In the genomic region with DNA sequence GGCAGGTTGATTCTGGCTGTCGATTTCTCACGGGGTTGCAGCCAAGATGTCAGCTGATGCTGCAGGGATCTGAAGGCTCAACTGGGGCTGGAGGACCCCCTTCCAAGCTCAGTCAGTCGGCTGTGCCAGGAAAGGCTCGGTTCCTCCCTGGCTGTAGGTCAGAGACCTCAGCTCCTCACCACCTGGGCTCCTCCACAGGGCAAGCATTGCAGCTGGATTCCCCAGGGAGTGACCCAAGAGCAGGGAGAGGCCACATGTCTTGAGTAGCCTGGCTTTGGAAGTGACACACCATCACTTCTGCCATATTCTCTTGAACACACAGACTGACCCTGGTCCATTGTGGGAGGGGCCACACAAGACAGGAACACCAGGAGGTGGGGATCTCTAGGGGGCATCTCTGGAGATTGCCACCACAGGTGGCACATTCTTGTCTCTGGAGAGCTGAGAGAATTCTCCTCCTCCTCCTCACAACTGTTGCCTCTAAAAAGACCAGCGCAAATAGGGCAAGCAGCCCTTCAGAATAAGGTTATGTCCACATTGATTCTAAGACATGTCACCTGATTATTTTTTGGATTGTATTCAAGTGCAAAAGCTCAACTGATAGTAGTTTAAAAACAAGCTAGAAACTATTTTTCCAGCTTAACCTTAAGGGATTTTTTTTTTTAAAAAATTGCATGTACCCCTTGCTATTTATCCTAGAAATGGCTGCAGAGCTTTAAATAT, we compare ENCODE assay signal across 18 cellular contexts.
DNase-seq lines count a peak whose midpoint lies in the region; ATAC-seq, FAIRE-seq and TF ChIP-seq lines count a peak whose summit lies in the region.
"Had no signal": no experiment of that assay in that cellular context is flagged by ENCODE, and none has a peak within 500 bp of the region (broad histone marks: within the 10 kb centered on the region; RNA-seq: fewer than 3 reads in every experiment).

No MANE protein-coding gene starts in this region.

- H3K79me2 ChIP-seq in H1 (ENCODE audit: control insufficient read depth in 1 of 2, insufficient read depth in 2 of 2, low read length in 2 of 2): no peaks in the 10 kb centered on the region

- H3K4me2 ChIP-seq in H1 (ENCODE audit: insufficient read depth in 1 of 2, low read depth in 2 of 2, low read length in 2 of 2) (no peak overlapping the region), neuronal stem cell (ENCODE audit: insufficient read depth, low read length, poor library complexity, severe bottlenecking) (no peak overlapping the region)

- H2BK20ac ChIP-seq in H1 (ENCODE audit: low read length): no peak overlapping the region

- H3K23me2 ChIP-seq in H1 (ENCODE audit: low read depth, low read length): no peaks in the 10 kb centered on the region

- no peaks in the 10 kb centered on the region for H4K20me1 ChIP-seq in H1 (replicated peaks in 1 of 2; ENCODE audit: control insufficient read depth in 1 of 2, insufficient read depth in 2 of 2, low read length in 2 of 2)

- no peak for TF ChIP-seq RAD21 in H1 (IDR thresholded peaks at IDR 0.05 in 1 of 2, conservative IDR thresholded peaks at IDR 0.05 in 1 of 2; ENCODE audit: low read depth in 2 of 2, low read length in 2 of 2)

- H2BK120ac ChIP-seq in H1 (replicated peaks; ENCODE audit: low read depth, low read length): no peak overlapping the region
- H2BK120ac ChIP-seq in neuronal stem cell (ENCODE audit: low read depth, low read length): no peak overlapping the region

- H4K91ac ChIP-seq in H1 (replicated peaks; ENCODE audit: insufficient read length, low read length): no peak overlapping the region
- H4K91ac ChIP-seq in neuronal stem cell (ENCODE audit: low read depth, low read length, poor library complexity): no peak overlapping the region

- TF ChIP-seq CTCF in NB4 (IDR thresholded peaks at IDR 0.05; ENCODE audit: low read depth, low read length) (no peak), H1 (IDR thresholded peaks at IDR 0.05; ENCODE audit: control extremely low read depth in 1 of 3, insufficient read depth in 1 of 3, low read depth in 1 of 3, low read length in 3 of 3) (no peak)

- no peak overlapping the region for H2BK15ac ChIP-seq in H1 (ENCODE audit: low read length)
- H2BK15ac ChIP-seq in neuronal stem cell (ENCODE audit: low read length): no peak overlapping the region

- no peaks in the 10 kb centered on the region for H3K4me1 ChIP-seq in H1 (replicated peaks in 1 of 4; ENCODE audit: control insufficient read depth in 3 of 4, insufficient read depth in 4 of 4, low read length in 3 of 4)
- peaks cover 0 to 5% of the 10 kb centered on the region in 2 donors for H3K4me1 ChIP-seq in neuronal stem cell (ENCODE audit: control insufficient read depth in 2 of 2, insufficient read depth in 1 of 2, low read depth in 1 of 2, low read length in 2 of 2)

- H2AFZ ChIP-seq in H1 (ENCODE audit: low read length) (no peak overlapping the region), neuronal stem cell (ENCODE audit: low read length) (no peak overlapping the region)

- 94% methylated on average over 5 of the region's 5 CpGs; no CpG with 5 or more reads in 1 of the 2 experiments for WGBS in H1 (ENCODE audit: extremely low coverage in 1 of 2, insufficient coverage in 1 of 2, insufficient read length in 1 of 2, insufficient replicate concordance in 2 of 2, low coverage in 1 of 2, low lambda C conversion rate in 2 of 2, missing lambda C conversion rate in 1 of 2), 2 experiments
- no CpG with 5 or more reads among the region's 5 CpGs for WGBS in neuronal stem cell (ENCODE audit: extremely low coverage in 2 of 2, insufficient read length in 2 of 2, insufficient replicate concordance in 1 of 2), 2 donors

- no peak overlapping the region for H2BK5ac ChIP-seq in H1 (ENCODE audit: low read depth, low read length)
- H2BK5ac ChIP-seq in neuronal stem cell (ENCODE audit: low read length): no peak overlapping the region

- FAIRE-seq in H1 (lab: Jason Lieb, UNC): no peak

- H3K4ac ChIP-seq in H1 (replicated peaks; ENCODE audit: insufficient read length, low read depth, low read length) (no peak overlapping the region), neuronal stem cell (ENCODE audit: low read length) (no peak overlapping the region)

- ATAC-seq in HG02970 (IDR thresholded peaks at IDR 0.05; ENCODE audit: low FRiP score, unreplicated experiment): no peak

- no peak overlapping the region for H3K23ac ChIP-seq in H1 (ENCODE audit: insufficient read length)
- peak overlapping the region; percentile 25 for H3K23ac ChIP-seq in neuronal stem cell (ENCODE audit: low read depth, low read length, poor library complexity)

- CTCF ChIA-PET in H1 (lab: Charles Lee; ENCODE audit: partially characterized antibody): interaction anchor here (0.7 to 1.5 kb wide), 8 partner anchors 8 to 313 kb away, joined by 3 to 5 read pairs (median 4); no protein-coding TSS in a partner anchor

- H3K18ac ChIP-seq in H1 (ENCODE audit: extremely low read depth, low read length): no peak overlapping the region
- peak overlapping the region; percentile 15 for H3K18ac ChIP-seq in neuronal stem cell (ENCODE audit: low read length)

- H3K27ac ChIP-seq in H1 (ENCODE audit: low read depth, low read length) (no peak overlapping the region), neuronal stem cell (replicated peaks; ENCODE audit: low read length) (no peak overlapping the region)

- H2BK12ac ChIP-seq in H1 (ENCODE audit: low read depth, low read length) (no peak overlapping the region), neuronal stem cell (ENCODE audit: low read length) (no peak overlapping the region)

- no peak overlapping the region for H4K8ac ChIP-seq in H1 (ENCODE audit: extremely low read depth, insufficient read depth, low read length)
- no peak overlapping the region for H4K8ac ChIP-seq in neuronal stem cell (ENCODE audit: low read depth, low read length)

- peak; percentile 21 for DNase-seq in activated CD8-positive, alpha-beta memory T cell treated with anti-CD3 and anti-CD28 coated beads for 24 hours
- no peak for DNase-seq in activated CD8-positive, alpha-beta memory T cell treated with anti-CD3 and anti-CD28 coated beads, Interleukin-2, amount 50 U/mL, for 4 hours
- DNase-seq in NB4 (ENCODE audit: low read depth) (peak; percentile 28), H1 (ENCODE audit: low read depth in 1 of 2, low spot score in 2 of 2) (no peak), neuronal stem cell (ENCODE audit: low spot score) (no peak), NCI-H82 treated with DMSO at 0.1 percent for 48 hours (lab: John Stamatoyannopoulos, UW; ENCODE audit: unreplicated experiment) (no peak), cerebellum (ENCODE audit: low spot score) (no peak)
- DNase-seq: 8988T; C1 segment of cervical spinal cord; CD4-positive, CD25-positive, alpha-beta regulatory T cell; CD8-positive, alpha-beta memory T cell; COR-L47; DMS153; DMS79 treated with DMSO at 0.1 percent for 48 hours; GF-D8; GOT3; H9 had no signal

- H3K79me1 ChIP-seq in H1 (ENCODE audit: low read depth, low read length) (no peaks in the 10 kb centered on the region), neuronal stem cell (ENCODE audit: low read depth, low read length) (no peaks in the 10 kb centered on the region)

- H3K36me3 ChIP-seq in H1 (ENCODE audit: control insufficient read depth in 2 of 4, insufficient read depth in 4 of 4, low read length in 3 of 4) (no peaks in the 10 kb centered on the region), neuronal stem cell (replicated peaks in 1 of 2; ENCODE audit: control insufficient read depth in 2 of 2, insufficient read depth in 2 of 2, low read length in 2 of 2) (no peaks in the 10 kb centered on the region)

- no peak for TF ChIP-seq EP300 in H1 (IDR thresholded peaks at IDR 0.05; ENCODE audit: borderline replicate concordance in 1 of 2, low read depth in 2 of 2, low read length in 2 of 2)

- H3K14ac ChIP-seq in H1 (ENCODE audit: insufficient read length): no peak overlapping the region
- H3K14ac ChIP-seq in neuronal stem cell (ENCODE audit: low read length): no peak overlapping the region

- H3K9ac ChIP-seq in H1 (replicated peaks in 1 of 4; ENCODE audit: extremely low read depth in 1 of 4, low read depth in 3 of 4, low read length in 3 of 4) (no peak overlapping the region), neuronal stem cell (ENCODE audit: low read depth, low read length, poor library complexity) (no peak overlapping the region)

- H3K4me3 ChIP-seq in NB4 (ENCODE audit: low read depth, low read length) (no peak overlapping the region), H1 (ENCODE audit: extremely low read depth in 1 of 4, insufficient read depth in 2 of 4, low read depth in 3 of 4, low read length in 4 of 4) (no peak overlapping the region), neuronal stem cell (ENCODE audit: low read length in 2 of 2) (no peak overlapping the region)

- POLR2A ChIA-PET in H1 (lab: Charles Lee; ENCODE audit: partially characterized antibody): no interaction called here

- no peak overlapping the region for H3K56ac ChIP-seq in H1 (replicated peaks; ENCODE audit: insufficient read length, low read depth, low read length)

- H2AK5ac ChIP-seq in H1 (ENCODE audit: low read depth, low read length): 0 out of 2 replicates have a peak overlapping the region, but pooled peaks have one; percentile 75
- no peak overlapping the region for H2AK5ac ChIP-seq in neuronal stem cell (ENCODE audit: low read depth, low read length)

- H3K27me3 ChIP-seq in H1 (replicated peaks in 1 of 4; ENCODE audit: control insufficient read depth in 3 of 4, extremely low read depth in 1 of 4, insufficient read depth in 3 of 4, low read length in 3 of 4) (no peaks in the 10 kb centered on the region; a peak in 1 of 7 replicates), neuronal stem cell (ENCODE audit: control insufficient read depth in 3 of 3, insufficient read depth in 3 of 3, low read depth in 1 of 3, low read length in 3 of 3) (no peaks in the 10 kb centered on the region)

- H4K5ac ChIP-seq in H1 (ENCODE audit: insufficient read length, low read depth, low read length): no peak overlapping the region

- H3K9me3 ChIP-seq in H1 (ENCODE audit: insufficient read depth in 2 of 2, low read depth in 1 of 2, low read length in 1 of 2) (no peaks in the 10 kb centered on the region), neuronal stem cell (replicated peaks in 1 of 2; ENCODE audit: control insufficient read depth in 2 of 2, insufficient read depth in 1 of 2, low read depth in 1 of 2, low read length in 2 of 2) (no peaks in the 10 kb centered on the region)

- TF ChIP-seq POLR2A in NB4 (IDR thresholded peaks at IDR 0.05; ENCODE audit: extremely low read depth, insufficient read length): no peak
- no peak for TF ChIP-seq POLR2A in H1 (IDR thresholded peaks at IDR 0.05; ENCODE audit: control extremely low read depth in 1 of 2, low read depth in 2 of 2, low read length in 2 of 2)

TF ChIP-seq in H1, 55 proteins besides CTCF, POLR2A, EP300 and RAD21:
- TF ChIP-seq YY1 (IDR thresholded peaks at IDR 0.05; ENCODE audit: low read depth, low read length): no peak
- no peak for TF ChIP-seq RXRA (IDR thresholded peaks at IDR 0.05; ENCODE audit: insufficient read depth, low read depth, low read length)

Comparison
In these comparisons a context has a peak if more than half of its experiments do, and no peak if none do; other contexts are left out.
1. DNase-seq: peak in activated CD8-positive, alpha-beta memory T cell treated with anti-CD3 and anti-CD28 coated beads for 24 hours (single experiment) and NB4 (single experiment); none in activated CD8-positive, alpha-beta memory T cell treated with anti-CD3 and anti-CD28 coated beads, Interleukin-2, amount 50 U/mL, for 4 hours (single experiment), H1 (0 of 2), neuronal stem cell (single experiment), NCI-H82 treated with DMSO at 0.1 percent for 48 hours (single experiment) and cerebellum (single experiment).